In the genomic region with DNA sequence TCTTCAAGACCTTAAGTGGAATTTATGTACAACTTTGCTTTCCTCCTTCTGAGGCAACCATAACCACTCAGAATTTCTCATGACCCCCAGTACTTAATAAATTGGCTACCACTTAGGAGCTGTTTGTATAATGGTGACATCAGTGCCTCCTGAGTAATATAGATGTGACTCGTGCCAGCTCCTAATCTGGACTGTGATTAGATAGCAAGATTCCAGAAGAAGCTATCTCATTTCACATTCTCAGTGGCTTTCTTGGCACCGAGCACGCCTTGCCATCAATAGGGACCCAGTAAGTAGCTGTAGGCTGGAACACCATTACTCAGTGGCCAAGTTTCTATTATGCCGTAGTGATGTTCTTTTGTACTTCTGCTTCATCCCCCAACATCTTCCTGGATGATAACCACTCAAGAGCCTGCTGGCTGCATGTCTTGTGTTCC, we compare ENCODE assay signal across 25 cellular contexts.
DNase-seq lines count a peak whose midpoint lies in the region; ATAC-seq and TF ChIP-seq lines count a peak whose summit lies in the region.
"Had no signal": no experiment of that assay in that cellular context is flagged by ENCODE, and none has a peak within 500 bp of the region (broad histone marks: within the 10 kb centered on the region; RNA-seq: fewer than 3 reads in every experiment).

No MANE protein-coding gene starts in this region.

- DNase-seq in DMS53 (lab: John Stamatoyannopoulos, UW) (peak; percentile 24), DMS53 treated with DMSO at 0.1 percent for 48 hours (lab: John Stamatoyannopoulos, UW; ENCODE audit: unreplicated experiment) (no peak), M059J (ENCODE audit: low read depth) (peak; percentile 26), epithelial cell of esophagus (ENCODE audit: low read depth) (peak; percentile 36), myocyte (ENCODE audit: low read depth) (peak; percentile 51), retina (no peak)
- DNase-seq in stimulated activated CD4-positive, alpha-beta T cell treated with anti-CD3 and anti-CD28 coated beads, Interleukin-4, amount 100 ng/mL, for 4 hours: no peak
- DNase-seq: activated B cell treated with CpG ODN at 0.5 μM for 24 hours; activated CD8-positive, alpha-beta T cell treated with anti-CD3 and anti-CD28 coated beads for 36 hours; activated T-cell treated with anti-CD3 and anti-CD28 coated beads for 4 hours; AML-193; amniotic stem cell; CD8-positive, alpha-beta T cell; DMS79; Kasumi-1; mucosa of descending colon; NCI-H1105 treated with DMSO at 0.1 percent for 48 hours; NCI-H2171; NCI-H526; stimulated activated CD4-positive, alpha-beta T cell treated with anti-CD3 and anti-CD28 coated beads, Interleukin-2, amount 100 ng/mL, for 48 hours; T1000 had no signal

- no peak for ATAC-seq in GM18873 (IDR thresholded peaks at IDR 0.05; ENCODE audit: low FRiP score, unreplicated experiment)
- ATAC-seq: activated CD8-positive, alpha-beta T cell treated with anti-CD3 and anti-CD28 coated beads for 36 hours; CD8-positive, alpha-beta T cell; mucosa of descending colon had no signal

- no peak overlapping the region for H3K4me3 ChIP-seq in epithelial cell of esophagus (ENCODE audit: low read length)
- H3K4me3 ChIP-seq: cardiac muscle cell, mucosa of descending colon, skin epidermis, tibial nerve had no signal

- TF ChIP-seq CTCF in epithelial cell of esophagus (IDR thresholded peaks at IDR 0.05; ENCODE audit: insufficient read depth, low read depth, low read length, missing control alignments): no peak

Comparison
In these comparisons a context has a peak if more than half of its experiments do, and no peak if none do; other contexts are left out.
1. DNase-seq: peak in DMS53 (single experiment), M059J (single experiment), epithelial cell of esophagus (single experiment) and myocyte (single experiment); none in DMS53 treated with DMSO at 0.1 percent for 48 hours (single experiment), retina (single experiment) and stimulated activated CD4-positive, alpha-beta T cell treated with anti-CD3 and anti-CD28 coated beads, Interleukin-4, amount 100 ng/mL, for 4 hours (0 of 2).